Comparison of ENCODE assay signal across 8 cellular contexts in genomic region chr16:69188716-69189115, GRCh38. TPM values are rescaled to one million over a fixed set of nuclear protein-coding genes. Genes with fewer than 3 reads are reported as not detected.
A peak's percentile ranks its signal among the peaks of the same experiment; 100 is the strongest.
DNase-seq lines count a peak whose midpoint lies in the region; ATAC-seq and TF ChIP-seq lines count a peak whose summit lies in the region.

No MANE protein-coding gene starts in this region.

- CTCF ChIA-PET in WTC11 (lab: Charles Lee) = interaction anchor here (0.9 kb wide), 1 partner anchor 10 kb away, joined by 3 read pairs; no protein-coding TSS in a partner anchor

- H3K36me3 ChIP-seq in HAP-1 (replicated peaks) = peaks cover 3% of the 10 kb centered on the region; the same call in 1 of the 2 replicates
- no peaks in the 10 kb centered on the region for H3K36me3 ChIP-seq in spleen

- peaks cover 5% of the 10 kb centered on the region for H3K36me3 Mint-ChIP-seq in WTC11

- H3K4me1 ChIP-seq in HAP-1 = peaks cover 24% of the 10 kb centered on the region
- peaks cover 14 to 82% (median 52%) of the 10 kb centered on the region in 6 donors for H3K4me1 ChIP-seq in spleen

- H3K27me3 Mint-ChIP-seq in WTC11 (ENCODE audit: low read depth) = no peaks in the 10 kb centered on the region

- POLR2A ChIA-PET in WTC11 (lab: Charles Lee) = interaction anchor here (0.7 kb wide), 1 partner anchor 1352 kb away, joined by 6 read pairs; no protein-coding TSS in a partner anchor

- H3K4me1 Mint-ChIP-seq in WTC11 = peaks cover 24% of the 10 kb centered on the region

- H3K4me3 ChIP-seq in HAP-1 (peak overlapping the region; percentile 69), iPS-11a (ENCODE audit: low read depth, low read length) (peak overlapping the region; percentile 57), spleen (peak overlapping the region in 6 of 8 donors; percentile 73 to 88 (median 80))

- no peaks in the 10 kb centered on the region for H3K9me3 Mint-ChIP-seq in WTC11

- peak overlapping the region in 2 of 8 donors; percentile 96 to 98 for H3K27ac ChIP-seq in spleen

- intact Hi-C loops in spleen (cut with DNase I; ENCODE audit: low total_unique reads) = no loop called here

- WGBS in spleen, 5 donors = 35 to 51% (median 49%) methylated on average over 5 of the region's 5 CpGs

- TF ChIP-seq CTCF in WTC11 (IDR thresholded peaks at IDR 0.05) = no peak
- TF ChIP-seq CTCF in spleen (IDR thresholded peaks at IDR 0.05 in 8 of 11, conservative IDR thresholded peaks at IDR 0.05 in 3 of 11) = no peak

- no peak for TF ChIP-seq POLR2A in spleen (IDR thresholded peaks at IDR 0.05)

- H3K4me3 Mint-ChIP-seq in WTC11 = peak overlapping the region; percentile 77

- no peaks in the 10 kb centered on the region for H3K27me3 ChIP-seq in HAP-1 (ENCODE audit: low read depth)
- no peaks in the 10 kb centered on the region for H3K27me3 ChIP-seq in spleen (replicated peaks in 1 of 7)

- DNase-seq in HAP-1 (ENCODE audit: low spot score in 2 of 2) (no peak), WTC11 (ENCODE audit: low spot score) (no peak), spleen (no peak), NCI-H1694 (lab: John Stamatoyannopoulos, UW) (no peak), AG20443 (ENCODE audit: low spot score) (no peak), SIG-M5 (lab: John Stamatoyannopoulos, UW) (no peak)
- DNase-seq in activated CD4-positive, alpha-beta T cell treated with anti-CD3 and anti-CD28 coated beads, Interleukin-2, amount 50 U/mL, for 48 hours = no peak

- in situ Hi-C loops in HAP-1 (cut with MboI; ENCODE audit: low sequenced_read_pairs) = no loop called here

- no peak overlapping the region for H3K27ac Mint-ChIP-seq in WTC11

- no peak for ATAC-seq in WTC11

- no peaks in the 10 kb centered on the region for H3K9me3 ChIP-seq in HAP-1
- H3K9me3 ChIP-seq in spleen = no peaks in the 10 kb centered on the region

TF ChIP-seq in WTC11, 78 proteins besides CTCF, POLR2A, EP300 and RAD21:
- no peak for TF ChIP-seq E2F5 (CRISPR knock-in tag; IDR thresholded peaks at IDR 0.05)
- TF ChIP-seq SMAD3 (CRISPR knock-in tag; IDR thresholded peaks at IDR 0.05; ENCODE audit: borderline replicate concordance) = no peak
- TF ChIP-seq SP1 (CRISPR knock-in tag; conservative IDR thresholded peaks at IDR 0.05) = no peak
- TF ChIP-seq SOX15 (CRISPR knock-in tag; IDR thresholded peaks at IDR 0.05) = no peak
- TF ChIP-seq ZNF138 (CRISPR knock-in tag; conservative IDR thresholded peaks at IDR 0.05) = no peak
- TF ChIP-seq ZNF396 (CRISPR knock-in tag; IDR thresholded peaks at IDR 0.05; ENCODE audit: borderline replicate concordance) = no peak
- no peak for TF ChIP-seq JAZF1 (CRISPR knock-in tag; IDR thresholded peaks at IDR 0.05)
- TF ChIP-seq KAT7 (CRISPR knock-in tag; IDR thresholded peaks at IDR 0.05; ENCODE audit: borderline replicate concordance) = no peak
- TF ChIP-seq GTF2I (CRISPR knock-in tag; conservative IDR thresholded peaks at IDR 0.05) = no peak
- no peak for TF ChIP-seq AFF4 (CRISPR knock-in tag; IDR thresholded peaks at IDR 0.05; ENCODE audit: borderline replicate concordance)
- TF ChIP-seq AR (CRISPR knock-in tag; IDR thresholded peaks at IDR 0.05) = no peak
- no peak for TF ChIP-seq PREB (CRISPR knock-in tag; IDR thresholded peaks at IDR 0.05; ENCODE audit: borderline replicate concordance)
- TF ChIP-seq FOXK1 (CRISPR knock-in tag; IDR thresholded peaks at IDR 0.05) = no peak
- TF ChIP-seq USF2 (CRISPR knock-in tag; IDR thresholded peaks at IDR 0.05) = no peak
- no peak for TF ChIP-seq ZBTB43 (CRISPR knock-in tag; IDR thresholded peaks at IDR 0.05)
- TF ChIP-seq ZNF121 (CRISPR knock-in tag; IDR thresholded peaks at IDR 0.05) = no peak

RNA-seq across cellular contexts. Expression of gene SNTB2, which starts 1.8 kb away (rescaled TPM):
- 21.0 to 23.7 TPM (median 23.7 TPM) in 3 replicates for total RNA-seq in WTC11 (2021)
- 10 to 100 TPM; 25.7 to 48.5 (median 31.5) TPM for total RNA-seq in spleen
- 1 to 10 TPM; 1.9 to 4.4 (median 3.0) TPM for polyA plus RNA-seq in spleen

RNA-seq across cellular contexts. Expression of gene UTP4, which starts 56.3 kb away (rescaled TPM):
- total RNA-seq in WTC11 (2021) (71.0 to 85.7 TPM (median 74.4 TPM) in 3 replicates), spleen (10 to 100 TPM; 13.7 to 37.9 (median 25.0) TPM)
- polyA plus RNA-seq in spleen = 10 to 100 TPM; 12.6 to 16.3 (median 15.4) TPM

RNA-seq across cellular contexts. Expression of gene CHTF8, which starts 56.3 kb away (rescaled TPM):
- total RNA-seq in WTC11 (2021) (115 to 134 TPM (median 132 TPM) in 3 replicates), spleen (100 to 1,000 TPM in 2 of 7 donors, 10 to 100 TPM in 5; 82.9 to 125 (median 89.2) TPM)
- polyA plus RNA-seq in spleen = 10 to 100 TPM; 46.9 to 75.3 (median 58.9) TPM
